Comparison of ENCODE assay signal across 18 cellular contexts in the genomic region with DNA sequence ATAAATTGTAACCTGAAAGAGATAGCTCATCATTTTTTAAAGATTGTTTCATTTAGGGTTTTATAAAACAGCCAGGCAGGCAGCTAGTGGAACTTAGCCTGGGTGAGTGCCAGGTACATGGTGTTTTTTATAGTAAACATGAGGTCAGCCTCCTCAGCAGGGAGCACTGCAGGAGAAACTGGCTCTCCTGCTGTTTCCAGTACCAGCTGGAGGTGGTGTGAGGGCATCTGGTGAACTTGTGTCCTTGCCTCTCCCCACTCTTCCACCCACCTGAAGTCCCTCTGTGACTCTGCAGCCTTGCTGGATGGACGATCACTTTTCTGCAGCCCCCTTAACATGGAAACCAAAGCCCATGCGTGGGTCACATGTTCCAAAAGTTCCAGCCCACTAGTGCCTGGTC.
DNase-seq lines count a peak whose midpoint lies in the region; ATAC-seq and TF ChIP-seq lines count a peak whose summit lies in the region.
"Had no signal": no experiment of that assay in that cellular context is flagged by ENCODE, and none has a peak within 500 bp of the region (broad histone marks: within the 10 kb centered on the region; RNA-seq: fewer than 3 reads in every experiment).

No MANE protein-coding gene starts in this region.

- TF ChIP-seq POLR2A in gastrocnemius medialis (IDR thresholded peaks at IDR 0.05) = no peak

- DNase-seq in H4 (ENCODE audit: low spot score) (peak; percentile 35), NCI-H2196 treated with DMSO at 0.1 percent for 48 hours (lab: John Stamatoyannopoulos, UW; ENCODE audit: unreplicated experiment) (peak; percentile 2), fibroblast of villous mesenchyme (ENCODE audit: low read depth) (peak; percentile 22), gastrocnemius medialis (peak; percentile 52 to 59), HuH-7.5 (ENCODE audit: low spot score) (no peak)
- DNase-seq: activated CD4-positive, alpha-beta T cell treated with anti-CD3 and anti-CD28 coated beads for 48 hours; activated T-cell treated with anti-CD3 and anti-CD28 coated beads, Interleukin-2, amount 50 U/mL, for 48 hours; CD4-positive, alpha-beta T cell; esophagus squamous epithelium; immature natural killer cell; NCI-H510A; Peyer's patch; posterior cingulate gyrus; stimulated activated CD4-positive, alpha-beta T cell treated with anti-CD3 and anti-CD28 coated beads, Interleukin-4, amount 100 ng/mL, for 1 hour had no signal

- peaks cover 14 to 31% of the 10 kb centered on the region in 2 donors for H3K4me1 ChIP-seq in gastrocnemius medialis
- H3K4me1 ChIP-seq: Peyer's patch had no signal

- H3K9me3 ChIP-seq in gastrocnemius medialis = no peaks in the 10 kb centered on the region
- H3K9me3 ChIP-seq: esophagus squamous epithelium, Peyer's patch had no signal

- peak overlapping the region in 2 of 4 donors; percentile 41 to 59 for H3K27ac ChIP-seq in gastrocnemius medialis
- H3K27ac ChIP-seq: KMS-11, Peyer's patch had no signal

- H3K36me3 ChIP-seq in gastrocnemius medialis = no peaks in the 10 kb centered on the region
- H3K36me3 ChIP-seq: esophagus squamous epithelium, Peyer's patch had no signal

- TF ChIP-seq CTCF in fibroblast of villous mesenchyme (IDR thresholded peaks at IDR 0.05; ENCODE audit: insufficient read depth, low read depth, low read length) (no peak), gastrocnemius medialis (IDR thresholded peaks at IDR 0.05 in 4 of 5, conservative IDR thresholded peaks at IDR 0.05 in 1 of 5) (no peak)

- intact Hi-C loops in gastrocnemius medialis (cut with DNase I; ENCODE audit: low total_unique reads) = loop anchor here (5.0 kb wide), 1 partner anchor 85 kb away; no protein-coding TSS in a partner anchor

- no peaks in the 10 kb centered on the region for H3K27me3 ChIP-seq in gastrocnemius medialis
- H3K27me3 ChIP-seq: Peyer's patch had no signal

- ATAC-seq in gastrocnemius medialis (peak; percentile 89 to 91), GM19035 (IDR thresholded peaks at IDR 0.05; ENCODE audit: unreplicated experiment) (no peak), HG03565 (IDR thresholded peaks at IDR 0.05; ENCODE audit: unreplicated experiment) (no peak)
- ATAC-seq: stimulated activated memory B cell treated with anti-CD40 and anti-IgM and Interleukin-4, amounts not matched to agents 10 μg/mL and 1 μg/mL and 100 μg/mL, for 72 hours had no signal

- in situ Hi-C loops in gastrocnemius medialis (cut with MboI; ENCODE audit: low sequenced_read_pairs in 4 of 4) = loop anchor here (10.0 kb wide), 3 partner anchors 88 to 188 kb away; no protein-coding TSS in a partner anchor

- no peak overlapping the region for H3K4me3 ChIP-seq in fibroblast of villous mesenchyme (ENCODE audit: low read depth, low read length)
- H3K4me3 ChIP-seq in gastrocnemius medialis = no peak overlapping the region
- H3K4me3 ChIP-seq: esophagus squamous epithelium, Peyer's patch had no signal

Comparison
In these comparisons a context has a peak if more than half of its experiments do, and no peak if none do; other contexts are left out.
1. ATAC-seq: peak in gastrocnemius medialis (2 of 2); none in GM19035 (single experiment) and HG03565 (single experiment).